ENCODE assay signal across 1 cellular context in the genomic region with DNA sequence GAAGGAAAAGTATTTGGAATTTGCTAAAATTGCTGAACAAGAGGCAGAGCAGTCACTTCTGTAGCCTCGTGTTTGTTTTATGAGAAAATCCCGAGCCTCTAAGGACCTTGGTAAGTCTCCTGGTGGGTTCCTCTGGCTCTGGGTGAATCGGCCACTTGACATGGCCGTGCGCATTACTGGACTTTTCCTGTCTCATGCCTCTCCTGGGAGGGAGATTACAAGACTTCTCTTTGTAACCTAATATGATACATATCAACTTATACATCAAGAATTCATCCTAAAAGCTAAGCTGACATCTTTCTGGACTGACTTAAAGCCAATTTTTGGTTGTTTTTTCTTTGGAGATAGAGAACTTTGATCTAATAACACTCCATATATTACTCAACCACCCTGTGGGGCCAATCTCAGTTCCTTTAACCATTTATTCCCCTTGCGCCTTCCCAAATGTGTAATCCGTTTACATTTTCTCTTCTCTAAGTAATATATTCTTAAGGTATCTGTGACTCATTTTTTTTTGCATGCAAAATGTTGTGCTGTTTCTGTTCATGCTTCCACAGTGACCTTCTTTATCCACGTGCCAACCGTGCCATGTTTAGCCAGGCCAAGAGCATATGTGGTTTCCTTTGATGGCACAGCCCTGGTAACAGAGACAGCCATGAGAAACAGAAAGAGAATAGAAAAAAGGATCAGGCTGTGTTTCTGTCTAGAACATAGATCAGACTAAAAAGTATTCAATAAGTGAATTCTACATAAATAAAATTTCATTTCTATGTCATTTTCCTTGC.
TF ChIP-seq lines count a peak whose summit lies in the region.

No MANE protein-coding gene starts in this region.

TF ChIP-seq in A549, 52 proteins besides CTCF, POLR2A, EP300 and RAD21 (continued from another document):
- TF ChIP-seq, protein P1, sequence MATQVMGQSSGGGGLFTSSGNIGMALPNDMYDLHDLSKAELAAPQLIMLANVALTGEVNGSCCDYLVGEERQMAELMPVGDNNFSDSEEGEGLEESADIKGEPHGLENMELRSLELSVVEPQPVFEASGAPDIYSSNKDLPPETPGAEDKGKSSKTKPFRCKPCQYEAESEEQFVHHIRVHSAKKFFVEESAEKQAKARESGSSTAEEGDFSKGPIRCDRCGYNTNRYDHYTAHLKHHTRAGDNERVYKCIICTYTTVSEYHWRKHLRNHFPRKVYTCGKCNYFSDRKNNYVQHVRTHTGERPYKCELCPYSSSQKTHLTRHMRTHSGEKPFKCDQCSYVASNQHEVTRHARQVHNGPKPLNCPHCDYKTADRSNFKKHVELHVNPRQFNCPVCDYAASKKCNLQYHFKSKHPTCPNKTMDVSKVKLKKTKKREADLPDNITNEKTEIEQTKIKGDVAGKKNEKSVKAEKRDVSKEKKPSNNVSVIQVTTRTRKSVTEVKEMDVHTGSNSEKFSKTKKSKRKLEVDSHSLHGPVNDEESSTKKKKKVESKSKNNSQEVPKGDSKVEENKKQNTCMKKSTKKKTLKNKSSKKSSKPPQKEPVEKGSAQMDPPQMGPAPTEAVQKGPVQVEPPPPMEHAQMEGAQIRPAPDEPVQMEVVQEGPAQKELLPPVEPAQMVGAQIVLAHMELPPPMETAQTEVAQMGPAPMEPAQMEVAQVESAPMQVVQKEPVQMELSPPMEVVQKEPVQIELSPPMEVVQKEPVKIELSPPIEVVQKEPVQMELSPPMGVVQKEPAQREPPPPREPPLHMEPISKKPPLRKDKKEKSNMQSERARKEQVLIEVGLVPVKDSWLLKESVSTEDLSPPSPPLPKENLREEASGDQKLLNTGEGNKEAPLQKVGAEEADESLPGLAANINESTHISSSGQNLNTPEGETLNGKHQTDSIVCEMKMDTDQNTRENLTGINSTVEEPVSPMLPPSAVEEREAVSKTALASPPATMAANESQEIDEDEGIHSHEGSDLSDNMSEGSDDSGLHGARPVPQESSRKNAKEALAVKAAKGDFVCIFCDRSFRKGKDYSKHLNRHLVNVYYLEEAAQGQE (IDR thresholded peaks at IDR 0.05) = no peak
- no peak for TF ChIP-seq PHF8 (IDR thresholded peaks at IDR 0.05; ENCODE audit: borderline replicate concordance, low read depth)
